Comparison of ENCODE assay signal across 27 cellular contexts in the genomic region with DNA sequence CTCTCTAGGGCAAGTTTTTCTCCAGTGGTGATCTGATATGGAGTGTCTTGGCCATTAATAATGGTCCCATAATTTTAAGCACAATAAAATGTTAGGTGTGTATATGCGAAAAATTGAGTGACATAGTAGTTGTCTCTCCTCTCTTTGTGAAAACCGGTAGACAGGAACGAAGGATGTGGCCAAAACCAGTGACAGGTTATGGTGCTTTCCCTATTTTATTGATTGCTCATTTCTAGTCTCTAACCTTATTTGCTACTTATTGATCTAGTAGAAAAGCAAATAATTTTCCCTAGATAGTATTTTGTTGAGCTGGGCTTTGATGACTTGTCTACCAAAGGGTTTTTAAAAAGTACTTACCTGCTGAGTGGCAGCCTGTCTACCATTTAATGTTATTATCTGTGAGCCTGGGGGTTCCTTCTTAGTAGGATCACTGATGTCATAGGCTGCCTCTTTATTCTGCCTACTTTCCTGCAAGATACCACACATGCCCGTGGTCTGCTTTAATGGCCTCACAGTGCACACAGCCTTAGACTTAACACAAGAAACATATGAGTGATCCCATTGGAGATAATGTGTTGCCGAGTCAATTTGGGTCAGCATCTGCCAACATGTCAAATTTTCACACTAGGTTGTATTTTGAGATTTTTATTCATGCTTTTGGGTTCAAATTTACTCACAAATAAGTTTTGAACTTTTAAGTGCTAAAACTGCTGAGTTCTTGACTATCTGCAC.
"Had no signal": no experiment of that assay in that cellular context is flagged by ENCODE, and none has a peak within 500 bp of the region (broad histone marks: within the 10 kb centered on the region; RNA-seq: fewer than 3 reads in every experiment).

No MANE protein-coding gene starts in this region.

- H3K9me3 ChIP-seq: gastrocnemius medialis, heart right ventricle, mucosa of descending colon, ovary, psoas muscle, testis had no signal

- H3K4me3 ChIP-seq: dorsolateral prefrontal cortex, gastrocnemius medialis, heart right ventricle, mucosa of descending colon, ovary, psoas muscle, smooth muscle cell, testis had no signal

- H3K27ac ChIP-seq: brain microvascular endothelial cell, dorsolateral prefrontal cortex, gastrocnemius medialis, heart right ventricle, ovary, psoas muscle, testis had no signal

- H3K36me3 ChIP-seq: brain microvascular endothelial cell, gastrocnemius medialis, heart right ventricle, ovary had no signal

- H3K36me3 Mint-ChIP-seq: activated naive CD8-positive, alpha-beta T cell treated with anti-CD3 and anti-CD28 coated beads, Interleukin-2, amount 10 ng/mL, durations not matched to agents 7 days and 5 days; memory B cell; naive B cell; type B pancreatic cell had no signal

- H3K9me3 Mint-ChIP-seq: activated CD4-positive, alpha-beta T cell treated with anti-CD3 and anti-CD28 coated beads, Interleukin-2, amount 10 ng/mL, durations not matched to agents 24 days and 14 days; activated CD8-positive, alpha-beta T cell treated with anti-CD3 and anti-CD28 coated beads for 36 hours; activated naive CD8-positive, alpha-beta T cell treated with anti-CD3 and anti-CD28 coated beads, Interleukin-2, amount 10 ng/mL, durations not matched to agents 7 days and 5 days; activated T-helper 17 cell treated with anti-CD3 and anti-CD28 coated beads, Interleukin-2, amount 50 U/mL, for 72 hours; memory B cell; naive B cell; type B pancreatic cell had no signal

- H3K27me3 ChIP-seq: brain microvascular endothelial cell, dorsolateral prefrontal cortex, gastrocnemius medialis, heart right ventricle, ovary, testis had no signal

- H3K27me3 Mint-ChIP-seq: activated CD4-positive, alpha-beta T cell treated with anti-CD3 and anti-CD28 coated beads, Interleukin-2, amount 10 ng/mL, durations not matched to agents 24 days and 14 days; activated T-helper 17 cell treated with anti-CD3 and anti-CD28 coated beads, Interleukin-2, amount 50 U/mL, for 72 hours; memory B cell; naive B cell; type B pancreatic cell had no signal

- H3K27ac Mint-ChIP-seq: activated CD4-positive, alpha-beta T cell treated with anti-CD3 and anti-CD28 coated beads, Interleukin-2, amount 10 ng/mL, durations not matched to agents 24 days and 14 days; activated CD8-positive, alpha-beta T cell treated with anti-CD3 and anti-CD28 coated beads for 36 hours; activated naive CD8-positive, alpha-beta T cell treated with anti-CD3 and anti-CD28 coated beads, Interleukin-2, amount 10 ng/mL, durations not matched to agents 7 days and 5 days; activated T-helper 17 cell treated with anti-CD3 and anti-CD28 coated beads, Interleukin-2, amount 50 U/mL, for 72 hours; memory B cell; type B pancreatic cell had no signal

- H3K4me1 Mint-ChIP-seq: activated T-helper 17 cell treated with anti-CD3 and anti-CD28 coated beads, Interleukin-2, amount 50 U/mL, for 72 hours had no signal

- DNase-seq: activated CD4-positive, alpha-beta T cell treated with anti-CD3 and anti-CD28 coated beads, Interleukin-2, amount 10 ng/mL, durations not matched to agents 24 days and 14 days; activated CD4-positive, CD25-positive, alpha-beta regulatory T cell; activated CD8-positive, alpha-beta T cell treated with anti-CD3 and anti-CD28 coated beads for 36 hours; activated naive CD4-positive, alpha-beta T cell treated with Interleukin-2 at 50 U/mL for 16 hours; activated naive CD8-positive, alpha-beta T cell treated with anti-CD3 and anti-CD28 coated beads, Interleukin-2, amount 10 ng/mL, durations not matched to agents 7 days and 5 days; activated T-cell treated with anti-CD3 and anti-CD28 coated beads, Interleukin-2, amount 50 U/mL, for 1 hour; amygdala; brain microvascular endothelial cell; central memory CD4-positive, alpha-beta T cell; dorsolateral prefrontal cortex; gastrocnemius medialis; heart right ventricle; left ventricle myocardium superior; mucosa of descending colon; naive B cell; ovary; psoas muscle; right cardiac atrium; stimulated activated CD4-positive, alpha-beta T cell treated with anti-CD3 and anti-CD28 coated beads, Interleukin-4, amount 100 ng/mL, for 1 hour; T1000; testis had no signal

- FAIRE-seq: colon, endometrium had no signal

- H3K4me3 Mint-ChIP-seq: activated CD4-positive, alpha-beta T cell treated with anti-CD3 and anti-CD28 coated beads, Interleukin-2, amount 10 ng/mL, durations not matched to agents 24 days and 14 days; activated CD8-positive, alpha-beta T cell treated with anti-CD3 and anti-CD28 coated beads for 36 hours; activated naive CD8-positive, alpha-beta T cell treated with anti-CD3 and anti-CD28 coated beads, Interleukin-2, amount 10 ng/mL, durations not matched to agents 7 days and 5 days; activated T-helper 17 cell treated with anti-CD3 and anti-CD28 coated beads, Interleukin-2, amount 50 U/mL, for 72 hours; memory B cell; naive B cell; type B pancreatic cell had no signal

- H3K4me2 ChIP-seq: smooth muscle cell had no signal

- ATAC-seq: activated CD8-positive, alpha-beta T cell treated with anti-CD3 and anti-CD28 coated beads for 36 hours; activated T-helper 17 cell treated with anti-CD3 and anti-CD28 coated beads, Interleukin-2, amount 50 U/mL, for 72 hours; gastrocnemius medialis; heart right ventricle; left ventricle myocardium superior; mucosa of descending colon; psoas muscle; right cardiac atrium had no signal

- H3K4me1 ChIP-seq: psoas muscle, testis had no signal
